Comparison of ENCODE assay signal across 8 cellular contexts in genomic region chr15:42919308-42919707, GRCh38. TPM values are rescaled to one million over a fixed set of nuclear protein-coding genes. Genes with fewer than 3 reads are reported as not detected.
DNase-seq lines count a peak whose midpoint lies in the region; ATAC-seq, FAIRE-seq and TF ChIP-seq lines count a peak whose summit lies in the region.

No MANE protein-coding gene starts in this region.

- no peak for ATAC-seq in GM18498 (IDR thresholded peaks at IDR 0.05; ENCODE audit: unreplicated experiment)

- TF ChIP-seq CTCF in AG04450 (IDR thresholded peaks at IDR 0.05; ENCODE audit: low read depth, low read length) (no peak), brain microvascular endothelial cell (IDR thresholded peaks at IDR 0.05; ENCODE audit: low read depth, low read length, missing control alignments) (no peak)

- in situ Hi-C loops in brain microvascular endothelial cell (cut with HindIII; ENCODE audit: low pct_ligation_motif_present, low sequenced_read_pairs) = no loop called here

- H3K9ac ChIP-seq in HUES64 (ENCODE audit: low read depth, low read length) = no peak overlapping the region

- no peaks in the 10 kb centered on the region for H3K27me3 ChIP-seq in AG04450 (ENCODE audit: control insufficient read depth, insufficient read depth, low read length)
- peaks cover 13% of the 10 kb centered on the region for H3K27me3 ChIP-seq in HUES64 (ENCODE audit: insufficient read depth, low read length)
- H3K27me3 ChIP-seq in brain microvascular endothelial cell (replicated peaks) = no peaks in the 10 kb centered on the region
- H3K27me3 ChIP-seq in muscle layer of duodenum (ENCODE audit: low read depth, low read length) = no peaks in the 10 kb centered on the region

- no peaks in the 10 kb centered on the region for H3K36me3 ChIP-seq in HUES64 (ENCODE audit: insufficient read depth, low read length)
- no peaks in the 10 kb centered on the region for H3K36me3 ChIP-seq in brain microvascular endothelial cell (replicated peaks)
- no peaks in the 10 kb centered on the region for H3K36me3 ChIP-seq in muscle layer of duodenum (ENCODE audit: control insufficient read depth in 1 of 2, insufficient read depth in 2 of 2, low read length in 2 of 2)

- no peaks in the 10 kb centered on the region; the same call in 1 of the 2 replicates for H3K9me3 ChIP-seq in AG04450 (ENCODE audit: control insufficient read depth, insufficient read depth, low read length)
- no peaks in the 10 kb centered on the region for H3K9me3 ChIP-seq in HUES64 (ENCODE audit: insufficient read depth, low read depth, low read length)
- H3K9me3 ChIP-seq in muscle layer of duodenum (ENCODE audit: control insufficient read depth in 1 of 2, low read length in 2 of 2) = no peaks in the 10 kb centered on the region

- H3K4me1 ChIP-seq in HUES64 (ENCODE audit: insufficient read depth, low read length) (peaks cover 14% of the 10 kb centered on the region; the same call in 1 of the 2 replicates), muscle layer of duodenum (ENCODE audit: control insufficient read depth in 1 of 2, insufficient read depth in 2 of 2, low read length in 2 of 2) (peaks cover 7 to 12% of the 10 kb centered on the region in 2 donors)

- POLR2A ChIA-PET in AG04450 (lab: Yijun Ruan, JAX) = interaction anchor here (0.6 kb wide), 1 partner anchor 1375 kb away, joined by 4 read pairs; no protein-coding TSS in a partner anchor

- peak overlapping the region; percentile 76 for H3K4me3 ChIP-seq in AG04450 (ENCODE audit: low read depth, low read length)
- H3K4me3 ChIP-seq in HUES64 (ENCODE audit: low read length) = peak overlapping the region; percentile 89
- H3K4me3 ChIP-seq in brain microvascular endothelial cell (ENCODE audit: low read depth, low read length) = peak overlapping the region; percentile 79
- H3K4me3 ChIP-seq in muscle layer of duodenum (ENCODE audit: low read depth in 1 of 2, low read length in 2 of 2) = peak overlapping the region; percentile 75 to 89

- CTCF ChIA-PET in AG04450 (lab: Charles Lee) = interaction anchor here (1.4 kb wide), 1 partner anchor 9 kb away, joined by 3 read pairs; no protein-coding TSS in a partner anchor

- H3K27ac ChIP-seq in AG04450 (ENCODE audit: low read depth, low read length) (no peak overlapping the region), HUES64 (ENCODE audit: low read depth, low read length) (no peak overlapping the region), brain microvascular endothelial cell (no peak overlapping the region), muscle layer of duodenum (ENCODE audit: low read length) (peak overlapping the region; percentile 71)

- no peak for FAIRE-seq in frontal cortex (lab: Jason Lieb, UNC)

- 52% methylated on average over 2 of the region's 2 CpGs for WGBS in HUES64

- DNase-seq in AG04450 (ENCODE audit: low read depth, low spot score) (no peak), brain microvascular endothelial cell (no peak), frontal cortex (ENCODE audit: low spot score in 2 of 2) (no peak), NOMO-1 (lab: John Stamatoyannopoulos, UW; ENCODE audit: unreplicated experiment in 2 of 2) (no peak), NCI-H1105 (lab: John Stamatoyannopoulos, UW) (no peak)

RNA-seq across cellular contexts. Expression of gene TTBK2, which starts 1.3 kb away (rescaled TPM):
- 6.0 and 8.2 TPM in 2 replicates for polyA plus RNA-seq in AG04450 (2011; rRNA removed)
- polyA minus RNA-seq in AG04450 (2011; rRNA and poly(A)+ RNA removed) = 10.9 and 14.4 TPM in 2 replicates
- 5.3 TPM for polyA plus RNA-seq in HUES64 (2013, experiment 1 of 2)
- 6.3 TPM for polyA plus RNA-seq in HUES64 (2013, experiment 2 of 2)
- 30.6 TPM for total RNA-seq in frontal cortex
